In the genomic region with DNA sequence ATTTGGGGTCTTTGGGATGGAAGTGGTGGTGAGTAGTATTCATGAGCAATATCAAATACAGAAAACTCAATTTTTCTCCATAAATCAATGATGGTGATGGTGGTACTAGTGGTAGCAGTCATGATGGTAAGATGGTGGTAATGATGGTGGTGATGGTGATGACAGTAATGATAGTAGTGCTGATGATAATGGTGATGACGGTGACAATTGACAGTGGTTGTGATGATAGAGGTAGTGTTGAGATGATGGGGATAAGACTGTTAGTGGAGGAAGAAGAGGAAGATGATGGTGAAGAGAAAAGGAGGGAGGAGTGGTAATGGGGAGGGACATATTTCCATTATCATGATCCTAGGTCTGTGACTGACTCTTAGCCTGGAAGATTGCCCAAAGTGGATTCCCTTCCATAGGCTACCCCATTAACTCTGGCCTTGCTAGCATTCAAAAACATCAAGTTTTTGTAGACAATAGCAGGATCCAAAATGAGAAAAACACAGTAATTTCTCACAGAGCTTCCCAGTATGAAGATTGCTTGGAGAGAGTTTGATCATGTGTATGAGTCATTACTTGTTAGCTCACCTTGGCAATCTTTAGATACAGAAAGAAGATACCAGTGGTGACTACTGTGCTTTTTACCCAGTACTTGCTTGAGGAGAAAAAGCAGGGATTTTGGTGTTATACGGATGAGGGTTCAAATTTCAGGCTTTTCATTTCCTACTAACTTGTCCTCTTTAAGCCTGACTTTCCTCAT, we compare ENCODE assay signal across 16 cellular contexts.
DNase-seq lines count a peak whose midpoint lies in the region; ATAC-seq, FAIRE-seq and TF ChIP-seq lines count a peak whose summit lies in the region.
"Had no signal": no experiment of that assay in that cellular context is flagged by ENCODE, and none has a peak within 500 bp of the region (broad histone marks: within the 10 kb centered on the region; RNA-seq: fewer than 3 reads in every experiment).

No MANE protein-coding gene starts in this region.

- FAIRE-seq in K562 (lab: Jason Lieb, UNC) (no peak), HepG2 (lab: Jason Lieb, UNC) (no peak), small intestine (lab: Jason Lieb, UNC) (no peak)
- FAIRE-seq: H54, HTR-8/SVneo had no signal

- 41% methylated on average over 2 of the region's 2 CpGs for WGBS in K562 (ENCODE audit: insufficient coverage, low coverage, missing lambda C conversion rate)
- WGBS in HepG2 (ENCODE audit: low lambda C conversion rate), result 58% methylated on average over 2 of the region's 2 CpGs
- 75 to 86% (median 86%) methylated on average over 2 of the region's 2 CpGs for WGBS in small intestine, 3 donors

- intact Hi-C loops in K562 (cut with micrococcal nuclease), result no loop called here
- intact Hi-C loops in HepG2 (cut with micrococcal nuclease; ENCODE audit: unreplicated experiment), result loop anchor here (2.0 to 5.0 kb wide), 3 partner anchors 14 to 50 kb away; no protein-coding TSS in a partner anchor
- intact Hi-C loops in activated T-helper 2 cell treated with anti-CD3 and anti-CD28 coated beads, Interferon-gamma antibody, Interleukin-2, Interleukin-4, amounts not matched to agents 10 μg/mL and 5 μg/mL and 100 μg/mL, durations not matched to agents 14 hours and 24 hours and 36 hours (cut with micrococcal nuclease), result no loop called here

- peaks cover 10 to 23% of the 10 kb centered on the region in 2 experiments; a peak in 3 of 5 replicates for H3K4me1 ChIP-seq in K562 (replicated peaks in 1 of 2; ENCODE audit: control insufficient read depth in 2 of 2, insufficient read depth in 2 of 2, low read length in 2 of 2)
- peaks cover 76% of the 10 kb centered on the region for H3K4me1 ChIP-seq in HepG2 (ENCODE audit: insufficient read depth, low read length)
- H3K4me1 ChIP-seq in small intestine (ENCODE audit: control insufficient read depth in 2 of 2, insufficient read depth in 1 of 2, low read depth in 1 of 2, low read length in 1 of 2), result peaks cover 4 to 6% of the 10 kb centered on the region in 2 donors
- H3K4me1 ChIP-seq in HAP-1, result no peaks in the 10 kb centered on the region

- H3K27me3 Mint-ChIP-seq in activated T-helper 2 cell treated with anti-CD3 and anti-CD28 coated beads, Interferon-gamma antibody, Interleukin-2, Interleukin-4, amounts not matched to agents 10 μg/mL and 5 μg/mL and 100 μg/mL, durations not matched to agents 14 hours and 24 hours and 36 hours (ENCODE audit: low read depth), result peaks cover 23% of the 10 kb centered on the region
- H3K27me3 Mint-ChIP-seq: CD4-positive, CD25-positive, alpha-beta regulatory T cell had no signal

- H3K36me3 Mint-ChIP-seq in activated T-helper 2 cell treated with anti-CD3 and anti-CD28 coated beads, Interferon-gamma antibody, Interleukin-2, Interleukin-4, amounts not matched to agents 10 μg/mL and 5 μg/mL and 100 μg/mL, durations not matched to agents 14 hours and 24 hours and 36 hours (ENCODE audit: low read depth), result no peaks in the 10 kb centered on the region

- TF ChIP-seq POLR2A in K562 (conservative IDR thresholded peaks at IDR 0.05) (no peak), HepG2 (IDR thresholded peaks at IDR 0.05; ENCODE audit: insufficient read depth in 1 of 2, low read depth in 2 of 2, low read length in 2 of 2) (no peak)

- CTCF ChIA-PET in K562 (lab: Yijun Ruan, JAX; ENCODE audit: low intra/inter-chr PET ratio), result no interaction called here
- CTCF ChIA-PET in HepG2 (lab: Yijun Ruan, JAX; ENCODE audit: low intra/inter-chr PET ratio, low total read pairs), result no interaction called here

- H3K9me3 ChIP-seq in K562 (replicated peaks; ENCODE audit: control insufficient read depth, insufficient read depth, low read depth, low read length) (no peaks in the 10 kb centered on the region), HepG2 (ENCODE audit: low read length) (no peaks in the 10 kb centered on the region), small intestine (ENCODE audit: control insufficient read depth, low read depth) (no peaks in the 10 kb centered on the region), HAP-1 (no peaks in the 10 kb centered on the region)

- H3K79me2 ChIP-seq in K562 (ENCODE audit: control insufficient read depth, insufficient read depth, low read length) (no peaks in the 10 kb centered on the region), HepG2 (ENCODE audit: insufficient read depth, low read length) (peaks cover 57% of the 10 kb centered on the region)

- H3K9me3 Mint-ChIP-seq in activated T-helper 2 cell treated with anti-CD3 and anti-CD28 coated beads, Interferon-gamma antibody, Interleukin-2, Interleukin-4, amounts not matched to agents 10 μg/mL and 5 μg/mL and 100 μg/mL, durations not matched to agents 14 hours and 24 hours and 36 hours, result no peaks in the 10 kb centered on the region
- H3K9me3 Mint-ChIP-seq: CD4-positive, CD25-positive, alpha-beta regulatory T cell had no signal

- in situ Hi-C loops in K562 (cut with MboI) (no loop called here), HepG2 (cut with HindIII; ENCODE audit: extremely low pct_ligation_motif_present, low pct_unique_long_range_greater_than_20kb) (no loop called here), HAP-1 (cut with MboI; ENCODE audit: low sequenced_read_pairs) (no loop called here)

- H3K27me3 ChIP-seq in K562 (ENCODE audit: control insufficient read depth in 2 of 2, insufficient read depth in 2 of 2, low read length in 2 of 2) (no peaks in the 10 kb centered on the region), HepG2 (ENCODE audit: control insufficient read depth in 1 of 2, insufficient read depth in 2 of 2, low read length in 2 of 2) (no peaks in the 10 kb centered on the region; a peak in 1 of 5 replicates), small intestine (ENCODE audit: control insufficient read depth in 2 of 2, insufficient read depth in 2 of 2, low read length in 2 of 2) (no peaks in the 10 kb centered on the region), HAP-1 (ENCODE audit: low read depth) (0 out of 2 replicates have a peak, but pooled peaks cover 3% of the 10 kb centered on the region)

- no peak overlapping the region for H3K4me3 Mint-ChIP-seq in activated T-helper 2 cell treated with anti-CD3 and anti-CD28 coated beads, Interferon-gamma antibody, Interleukin-2, Interleukin-4, amounts not matched to agents 10 μg/mL and 5 μg/mL and 100 μg/mL, durations not matched to agents 14 hours and 24 hours and 36 hours (ENCODE audit: low read depth)
- H3K4me3 Mint-ChIP-seq: CD4-positive, CD25-positive, alpha-beta regulatory T cell had no signal

- no peak overlapping the region for H3K4me3 ChIP-seq in K562
- peak overlapping the region; percentile 69 to 79 (median 71) for H3K4me3 ChIP-seq in HepG2 (replicated peaks in 1 of 3; ENCODE audit: insufficient read depth in 1 of 3, low read depth in 2 of 3, low read length in 3 of 3)
- no peak overlapping the region for H3K4me3 ChIP-seq in small intestine (ENCODE audit: low read depth in 1 of 2, low read length in 2 of 2)
- H3K4me3 ChIP-seq in HAP-1, result no peak overlapping the region

- BruUV-seq in K562 (replicated peaks; lab: Mats Ljungman, UMichigan), result no TSS peak
- no TSS peak for BruUV-seq in HepG2 (replicated peaks; lab: Mats Ljungman, UMichigan)

- ATAC-seq in K562 (no peak), HepG2 (no peak), HG02678 (IDR thresholded peaks at IDR 0.05; ENCODE audit: unreplicated experiment) (no peak)
- ATAC-seq: Right ventricle myocardium inferior, SK-N-SH treated with all-trans-retinoic acid at 6 μM for 48 hours had no signal

- TF ChIP-seq EP300 in K562 (IDR thresholded peaks at IDR 0.05; ENCODE audit: low read length) (no peak), HepG2 (IDR thresholded peaks at IDR 0.05; ENCODE audit: low read depth in 2 of 2, low read length in 2 of 2) (no peak), HepG2 (CRISPR knock-in tag; IDR thresholded peaks at IDR 0.05; ENCODE audit: borderline replicate concordance) (no peak)

- no peak for TF ChIP-seq RAD21 in K562 (CRISPR knock-in tag; conservative IDR thresholded peaks at IDR 0.05 in 1 of 2, IDR thresholded peaks at IDR 0.05 in 1 of 2)
- no peak for TF ChIP-seq RAD21 in HepG2 (CRISPR knock-in tag; IDR thresholded peaks at IDR 0.05)

- no peak overlapping the region for H3K27ac Mint-ChIP-seq in activated T-helper 2 cell treated with anti-CD3 and anti-CD28 coated beads, Interferon-gamma antibody, Interleukin-2, Interleukin-4, amounts not matched to agents 10 μg/mL and 5 μg/mL and 100 μg/mL, durations not matched to agents 14 hours and 24 hours and 36 hours

- H3K36me3 ChIP-seq in K562 (ENCODE audit: control insufficient read depth, insufficient read depth, low read length) (no peaks in the 10 kb centered on the region), HepG2 (replicated peaks in 1 of 2; ENCODE audit: control insufficient read depth in 1 of 2, insufficient read depth in 2 of 2, low read length in 2 of 2) (0 out of 5 replicates have a peak, but pooled peaks cover 0 to 3% of the 10 kb centered on the region in 2 experiments), small intestine (ENCODE audit: control insufficient read depth in 2 of 2, insufficient read depth in 2 of 2, low read length in 2 of 2) (no peaks in the 10 kb centered on the region), HAP-1 (replicated peaks) (no peaks in the 10 kb centered on the region)

- TF ChIP-seq CTCF in K562 (IDR thresholded peaks at IDR 0.05 in 2 of 3, conservative IDR thresholded peaks at IDR 0.05 in 1 of 3; ENCODE audit: insufficient read depth in 2 of 3, low read depth in 1 of 3, low read length in 3 of 3) (no peak), HepG2 (CRISPR knock-in tag; IDR thresholded peaks at IDR 0.05) (no peak)

- POLR2A ChIA-PET in K562 (lab: Yijun Ruan, JAX), result interaction anchor here (0.6 to 2.3 kb wide), 3 partner anchors 10 to 91 kb away, joined by 3 to 13 read pairs (median 3); no protein-coding TSS in a partner anchor
- POLR2A ChIA-PET in HepG2 (lab: Yijun Ruan, JAX), result interaction anchor here (0.8 to 4.1 kb wide), 23 partner anchors 9 to 344 kb away, joined by 3 to 121 read pairs (median 6); partner anchors contain the start of gene ATP1A1

- H4K20me1 ChIP-seq in K562 (replicated peaks; ENCODE audit: control insufficient read depth, insufficient read depth, low read length) (no peaks in the 10 kb centered on the region), HepG2 (ENCODE audit: insufficient read depth, low read length) (no peaks in the 10 kb centered on the region)

- DNase-seq in M059J (ENCODE audit: low read depth) (peak; percentile 19), K562 (ENCODE audit: extremely low read depth in 1 of 4, low spot score in 3 of 4) (no peak), HepG2 (ENCODE audit: low spot score) (no peak), small intestine (peak; percentile 66), HAP-1 (ENCODE audit: low spot score in 2 of 2) (no peak)
- DNase-seq in activated T-helper 2 cell treated with anti-CD3 and anti-CD28 coated beads, Interferon-gamma antibody, Interleukin-2, Interleukin-4, amounts not matched to agents 10 μg/mL and 5 μg/mL and 100 μg/mL, durations not matched to agents 14 hours and 24 hours and 36 hours (ENCODE audit: low spot score), result no peak
- DNase-seq: CD4-positive, CD25-positive, alpha-beta regulatory T cell; NCI-H1436 treated with DMSO at 0.1 percent for 48 hours; NCI-H2081; NCI-H82 had no signal

- H3K4me1 Mint-ChIP-seq in activated T-helper 2 cell treated with anti-CD3 and anti-CD28 coated beads, Interferon-gamma antibody, Interleukin-2, Interleukin-4, amounts not matched to agents 10 μg/mL and 5 μg/mL and 100 μg/mL, durations not matched to agents 14 hours and 24 hours and 36 hours (ENCODE audit: low read depth), result no peaks in the 10 kb centered on the region
- H3K4me1 Mint-ChIP-seq: CD4-positive, CD25-positive, alpha-beta regulatory T cell had no signal

- H2AFZ ChIP-seq in K562 (ENCODE audit: low read depth, low read length), result peak overlapping the region; percentile 30
- H2AFZ ChIP-seq in HepG2 (ENCODE audit: low read length), result no peak overlapping the region

- H3K4me2 ChIP-seq in K562 (ENCODE audit: insufficient read depth, low read length), result no peak overlapping the region
- peak overlapping the region; percentile 94 for H3K4me2 ChIP-seq in HepG2 (ENCODE audit: low read depth, low read length)

- H3K9me1 ChIP-seq in K562 (ENCODE audit: control insufficient read depth, insufficient read depth, low read length), result no peaks in the 10 kb centered on the region

- H3K9ac ChIP-seq in K562 (ENCODE audit: insufficient read depth in 1 of 2, low read depth in 2 of 2, low read length in 2 of 2) (no peak overlapping the region), HepG2 (ENCODE audit: insufficient read depth, low read depth, low read length) (peak overlapping the region; percentile 93)

- no peak overlapping the region for H3K27ac ChIP-seq in K562 (ENCODE audit: extremely low read depth, low read depth, low read length)
- H3K27ac ChIP-seq in HepG2 (ENCODE audit: extremely low read length, insufficient read depth, low read length), result peak overlapping the region; percentile 99
- H3K27ac ChIP-seq in small intestine (ENCODE audit: low read depth in 1 of 2, low read length in 1 of 2), result peak overlapping the region in 1 of 2 donors; percentile 56
- H3K27ac ChIP-seq: HL-60 had no signal

Comparison
In these comparisons a context has a peak if more than half of its experiments do, and no peak if none do; other contexts are left out.
1. DNase-seq: peak in M059J (single experiment) and small intestine (single experiment); none in K562 (0 of 4), HepG2 (single experiment), HAP-1 (0 of 2) and activated T-helper 2 cell treated with anti-CD3 and anti-CD28 coated beads, Interferon-gamma antibody, Interleukin-2, Interleukin-4, amounts not matched to agents 10 μg/mL and 5 μg/mL and 100 μg/mL, durations not matched to agents 14 hours and 24 hours and 36 hours (single experiment).
2. H3K4me3 ChIP-seq: peak in HepG2 (3 of 3); none in K562 (single experiment), small intestine (0 of 2) and HAP-1 (single experiment).